ENCODE assay signal across 8 cellular contexts in the genomic region with DNA sequence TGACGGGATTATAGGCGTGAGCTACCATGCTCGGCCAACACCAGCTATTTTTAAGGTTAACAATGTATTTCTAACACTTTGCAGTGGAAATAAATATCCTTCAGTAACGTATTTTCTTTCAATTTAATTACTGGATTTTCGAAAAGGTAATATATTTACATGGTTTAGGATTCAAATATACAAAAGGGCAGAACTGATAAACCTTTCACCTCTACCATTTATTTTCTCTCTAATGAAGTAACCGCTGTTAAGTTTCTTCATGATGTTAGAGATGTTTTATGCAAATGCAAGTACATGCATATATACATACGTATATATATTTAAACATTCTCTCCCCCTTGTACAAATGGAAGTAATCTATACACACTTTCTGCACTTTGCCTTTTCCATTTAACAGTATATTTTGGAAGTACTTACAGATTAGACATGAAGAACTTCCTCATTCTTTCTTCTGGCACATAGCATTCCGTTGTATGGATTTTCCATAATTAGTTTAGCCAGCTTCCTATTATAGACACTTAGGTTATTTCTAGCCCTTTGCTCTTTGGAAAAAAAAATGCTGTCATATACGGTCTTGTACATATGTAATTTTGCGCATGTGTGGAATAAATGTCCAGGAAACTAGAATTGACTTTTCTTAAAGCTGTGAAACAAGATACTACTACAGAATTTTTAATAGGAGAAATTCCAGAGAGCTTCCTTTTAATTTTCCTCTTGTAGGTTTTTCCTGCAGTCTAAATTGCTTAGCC. TPM values are rescaled to one million over a fixed set of nuclear protein-coding genes. Genes with fewer than 3 reads are reported as not detected.
DNase-seq lines count a peak whose midpoint lies in the region; ATAC-seq and TF ChIP-seq lines count a peak whose summit lies in the region.

No MANE protein-coding gene starts in this region.

- H3K4me3 ChIP-seq in RWPE2 (ENCODE audit: severe bottlenecking) (peak overlapping the region; percentile 86), epithelial cell of esophagus (ENCODE audit: low read length) (peak overlapping the region; percentile 91), prostate gland (peak overlapping the region; percentile 14 to 55)

- WGBS in prostate gland: 4% methylated on average over 10 of the region's 10 CpGs

- H3K9me3 ChIP-seq in RWPE2 (ENCODE audit: severe bottlenecking) (no peaks in the 10 kb centered on the region), prostate gland (no peaks in the 10 kb centered on the region)

- no peak for TF ChIP-seq CTCF in 22Rv1 (IDR thresholded peaks at IDR 0.05)
- TF ChIP-seq CTCF in RWPE2 (IDR thresholded peaks at IDR 0.05; ENCODE audit: poor library complexity, severe bottlenecking): no peak
- TF ChIP-seq CTCF in epithelial cell of esophagus (IDR thresholded peaks at IDR 0.05; ENCODE audit: insufficient read depth, low read depth, low read length, missing control alignments): no peak
- no peak for TF ChIP-seq CTCF in prostate gland (IDR thresholded peaks at IDR 0.05)

- H3K27ac ChIP-seq in 22Rv1: peak overlapping the region; percentile 98
- peak overlapping the region; percentile 81 for H3K27ac ChIP-seq in RWPE2 (ENCODE audit: poor library complexity, severe bottlenecking)
- H3K27ac ChIP-seq in prostate gland: peak overlapping the region; percentile 89 to 92

- no peaks in the 10 kb centered on the region for H3K4me1 ChIP-seq in RWPE2 (ENCODE audit: insufficient read depth, poor library complexity, severe bottlenecking)
- peaks cover 2% of the 10 kb centered on the region for H3K4me1 ChIP-seq in prostate gland (replicated peaks)

- intact Hi-C loops in prostate gland (cut with DNase I): loop anchor here (5.0 kb wide), 1 partner anchor 74 kb away; a partner anchor contains a TSS

- H3K36me3 ChIP-seq in RWPE2 (ENCODE audit: low read depth) (no peaks in the 10 kb centered on the region), prostate gland (no peaks in the 10 kb centered on the region)

- H3K27me3 ChIP-seq in RWPE2 (ENCODE audit: insufficient read depth, poor library complexity, severe bottlenecking) (no peaks in the 10 kb centered on the region), prostate gland (replicated peaks; ENCODE audit: insufficient read depth) (no peaks in the 10 kb centered on the region)

- TF ChIP-seq POLR2A in prostate gland (IDR thresholded peaks at IDR 0.05): no peak

- DNase-seq in GF-D8 (lab: John Stamatoyannopoulos, UW) (peak; percentile 67), RWPE2 (ENCODE audit: low spot score) (no peak), epithelial cell of esophagus (ENCODE audit: low read depth) (no peak), prostate gland (ENCODE audit: low spot score) (no peak), NOMO-1 treated with dmso at 0.1 percent for 144 hours (lab: John Stamatoyannopoulos, UW; ENCODE audit: unreplicated experiment) (no peak), HuH-7.5 (ENCODE audit: low spot score) (no peak)

- no peak for ATAC-seq in RWPE2 (ENCODE audit: low read depth)
- no peak for ATAC-seq in HG02798 (IDR thresholded peaks at IDR 0.05; ENCODE audit: poor library complexity, unreplicated experiment)

RNA-seq across cellular contexts. Expression of a gene that starts 14.9 kb away (rescaled TPM):
- 1 to 10 TPM in 1 of 2 donors, not detected in 1; 1.2 TPM for total RNA-seq in prostate gland

RNA-seq across cellular contexts. Expression of a gene that starts 40.0 kb away (rescaled TPM):
- 100 to 1,000 TPM; 618 to 736 TPM for total RNA-seq in prostate gland

Comparison
In these comparisons a context has a peak if more than half of its experiments do, and no peak if none do; other contexts are left out.
1. H3K4me3 ChIP-seq: peak in every context shown above with its lines; median percentile 91 in epithelial cell of esophagus; 86 in RWPE2; 34 in prostate gland.